In genomic region chr11:67583319-67584204, GRCh38 we compare ENCODE assay signal across 8 cellular contexts. TPM values are rescaled to one million over a fixed set of nuclear protein-coding genes. Genes with fewer than 3 reads are reported as not detected.
DNase-seq lines count a peak whose midpoint lies in the region; ATAC-seq and TF ChIP-seq lines count a peak whose summit lies in the region.

TSS of gene GSTP1 (plus strand) at chr11:67583812. CDS start at chr11:67583844, 32 bp downstream.

- H3K4me2 ChIP-seq in OCI-LY7 (ENCODE audit: low read length): peak within 1 kb of the TSS; percentile 91

- H4K20me1 ChIP-seq in OCI-LY7 (ENCODE audit: insufficient read depth, low read length): no peaks in the 10 kb centered on the region

- TF ChIP-seq POLR2A in erythroblast (IDR thresholded peaks at IDR 0.05; ENCODE audit: low read length): peak; percentile 32

- H3K4me1 ChIP-seq in OCI-LY7 (ENCODE audit: insufficient read depth, low read length, poor library complexity, severe bottlenecking) (peaks cover 69% of the 10 kb centered on the region), mucosa of stomach (ENCODE audit: control insufficient read depth, insufficient read depth, low read length) (peaks cover 53% of the 10 kb centered on the region)

- peak within 1 kb of the TSS; percentile 88 for H3K4me3 ChIP-seq in OCI-LY7 (ENCODE audit: low read depth, low read length, poor library complexity, severe bottlenecking)
- H3K4me3 ChIP-seq in mucosa of stomach (ENCODE audit: low read length): peak within 1 kb of the TSS; percentile 84

- POLR2A ChIA-PET in OCI-LY7 (lab: Charles Lee): interaction anchor here (0.6 to 3.0 kb wide), 6 partner anchors 9 to 63 kb away, joined by 3 to 11 read pairs (median 3); no protein-coding TSS in a partner anchor

- intact Hi-C loops in OCI-LY7 (cut with micrococcal nuclease; ENCODE audit: unreplicated experiment): loop anchor here (1.0 to 10.0 kb wide), 5 partner anchors 17 to 229 kb away; partner anchors contain the start of genes NDUFV1 and POLD4

- ATAC-seq in GM18867 (IDR thresholded peaks at IDR 0.05; ENCODE audit: unreplicated experiment): peak; percentile 63
- peak; percentile 67 for ATAC-seq in HG03175 (IDR thresholded peaks at IDR 0.05; ENCODE audit: unreplicated experiment)

- CTCF ChIA-PET in OCI-LY7 (lab: Charles Lee; ENCODE audit: unreplicated experiment): interaction anchor here (0.9 to 1.0 kb wide), 2 partner anchors 9 to 31 kb away, joined by 4 read pairs; no protein-coding TSS in a partner anchor

- H3K79me2 ChIP-seq in OCI-LY7 (ENCODE audit: insufficient read depth, low read depth, low read length): peaks cover 39% of the 10 kb centered on the region; the same call in 1 of the 2 replicates

- no peaks in the 10 kb centered on the region for H3K27me3 ChIP-seq in mucosa of stomach (ENCODE audit: control insufficient read depth, insufficient read depth, low read length)

- H3K9me2 ChIP-seq in OCI-LY7 (ENCODE audit: insufficient read depth, low read length): no peaks in the 10 kb centered on the region

- DNase-seq in AG09319 (ENCODE audit: extremely low read depth, low read depth): peak; percentile 76
- peak; percentile 91 for DNase-seq in OCI-LY7 (ENCODE audit: low spot score)
- peak; percentile 74 for DNase-seq in activated T-cell treated with anti-CD3 and anti-CD28 coated beads for 24 hours (ENCODE audit: low read depth)
- peak; percentile 94 to 96 for DNase-seq in erythroblast (lab: John Stamatoyannopoulos, UW)
- peak; percentile 88 for DNase-seq in stimulated activated CD8-positive, alpha-beta memory T cell treated with anti-CD3 and anti-CD28 coated beads, Interleukin-4, amount 100 ng/mL, for 48 hours

- H3K9ac ChIP-seq in mucosa of stomach (ENCODE audit: low read length): peak within 1 kb of the TSS; percentile 98

- BruUV-seq in OCI-LY7 (replicated peaks; lab: Mats Ljungman, UMichigan): no TSS peak

- peaks cover 41% of the 10 kb centered on the region for H3K36me3 ChIP-seq in OCI-LY7 (ENCODE audit: insufficient read depth, low read length)
- peaks cover 18% of the 10 kb centered on the region for H3K36me3 ChIP-seq in mucosa of stomach (ENCODE audit: control insufficient read depth, insufficient read depth, low read length)

- H2AFZ ChIP-seq in OCI-LY7 (ENCODE audit: low read length): peak within 1 kb of the TSS; percentile 6; the same call in 1 of the 2 replicates

- peak within 1 kb of the TSS; percentile 84 for H3K27ac ChIP-seq in OCI-LY7 (ENCODE audit: low read depth, low read length, poor library complexity, severe bottlenecking)

- H3K9me3 ChIP-seq in OCI-LY7 (ENCODE audit: low read length) (peaks cover 10% of the 10 kb centered on the region; the same call in 1 of the 2 replicates), mucosa of stomach (ENCODE audit: control insufficient read depth, low read length) (no peaks in the 10 kb centered on the region)

- TF ChIP-seq CTCF in AG09319 (IDR thresholded peaks at IDR 0.05; ENCODE audit: low read depth, low read length) (peak; percentile 51), OCI-LY7 (conservative IDR thresholded peaks at IDR 0.05; ENCODE audit: low read length) (peak; percentile 79)

RNA-seq across cellular contexts. Expression of gene GSTP1, which starts in this region (rescaled TPM):
- total RNA-seq in OCI-LY7 (2014; rRNA removed; shearing (Covaris generic)): 1,251 and 1,604 TPM in 2 replicates
- total RNA-seq in OCI-LY7 (2022): 1,017 and 1,139 TPM in 2 replicates

Comparison
In these comparisons a context has a peak if more than half of its experiments do, and no peak if none do; other contexts are left out.
1. Peak in every context shown above with its lines: DNase-seq, ATAC-seq, H3K4me3 ChIP-seq and H3K27ac ChIP-seq.